ENCODE assay signal across 8 cellular contexts in genomic region chr10:124612611-124613498, GRCh38.
DNase-seq lines count a peak whose midpoint lies in the region; ATAC-seq, FAIRE-seq and TF ChIP-seq lines count a peak whose summit lies in the region.

No MANE protein-coding gene starts in this region.

- H3K9me3 ChIP-seq in OCI-LY1 (ENCODE audit: low read length) (no peaks in the 10 kb centered on the region), pancreas (no peaks in the 10 kb centered on the region)
- H3K9me3 ChIP-seq in effector memory CD4-positive, alpha-beta T cell (ENCODE audit: control insufficient read depth, low read length) = no peaks in the 10 kb centered on the region

- DNase-seq in EL (peak; percentile 14), pancreas (peak in 1 of 6 donors; percentile 57), HTR-8/SVneo (ENCODE audit: insufficient read length, low spot score) (no peak), activated gamma-delta T cell treated with Interleukin-2 at 50 U/mL for 16 hours (no peak)
- DNase-seq in effector memory CD4-positive, alpha-beta T cell = no peak
- DNase-seq in activated CD4-positive, CD25-positive, alpha-beta regulatory T cell treated with anti-CD3 and anti-CD28 coated beads, Interleukin-2, amount 50 U/mL, for 72 hours = no peak
- no peak for DNase-seq in effector CD4-positive, alpha-beta T cell

- H3K27me3 ChIP-seq in OCI-LY1 (ENCODE audit: insufficient read depth, low read length) = no peaks in the 10 kb centered on the region
- H3K27me3 ChIP-seq in effector memory CD4-positive, alpha-beta T cell (replicated peaks; ENCODE audit: control insufficient read depth, insufficient read depth, low read length, poor library complexity, severe bottlenecking) = no peaks in the 10 kb centered on the region
- H3K27me3 ChIP-seq in pancreas = no peaks in the 10 kb centered on the region

- H3K4me1 ChIP-seq in OCI-LY1 (ENCODE audit: insufficient read depth, low read length, severe bottlenecking) (peaks cover 42% of the 10 kb centered on the region), pancreas (no peaks in the 10 kb centered on the region)
- H3K4me1 ChIP-seq in effector memory CD4-positive, alpha-beta T cell (ENCODE audit: control insufficient read depth, insufficient read depth, low read length, poor library complexity, severe bottlenecking) = peaks cover 33% of the 10 kb centered on the region

- FAIRE-seq in pancreas (lab: Jason Lieb, UNC) = no peak
- FAIRE-seq in HTR-8/SVneo (lab: Jason Lieb, UNC) = no peak

- WGBS in pancreas, 2 donors = 56 to 65% methylated on average over 17 to 18 of the region's 18 CpGs

- no peaks in the 10 kb centered on the region for H3K9me2 ChIP-seq in OCI-LY1 (ENCODE audit: low read depth, low read length)

- no peaks in the 10 kb centered on the region for H4K20me1 ChIP-seq in OCI-LY1 (ENCODE audit: insufficient read depth, low read length)

- H3K27ac ChIP-seq in OCI-LY1 (ENCODE audit: low read depth, low read length, poor library complexity, severe bottlenecking) = peak overlapping the region; percentile 93
- H3K27ac ChIP-seq in effector memory CD4-positive, alpha-beta T cell (ENCODE audit: insufficient read depth, low read length, poor library complexity, severe bottlenecking) = peak overlapping the region; percentile 55
- H3K27ac ChIP-seq in pancreas = no peak overlapping the region

- no peak for TF ChIP-seq CTCF in OCI-LY1 (IDR thresholded peaks at IDR 0.05; ENCODE audit: low read length)
- TF ChIP-seq CTCF in pancreas (IDR thresholded peaks at IDR 0.05) = no peak

- H3K36me3 ChIP-seq in OCI-LY1 (ENCODE audit: insufficient read depth, low read length) (peaks cover 7% of the 10 kb centered on the region; the same call in 1 of the 2 replicates), pancreas (no peaks in the 10 kb centered on the region)
- peaks cover 9% of the 10 kb centered on the region for H3K36me3 ChIP-seq in effector memory CD4-positive, alpha-beta T cell (ENCODE audit: control insufficient read depth, insufficient read depth, low read length)

- H3K9ac ChIP-seq in OCI-LY1 (ENCODE audit: low read length) = peak overlapping the region; percentile 42; the same call in 1 of the 2 replicates

- peak overlapping the region; percentile 26; the same call in 1 of the 2 replicates for H3K4me2 ChIP-seq in OCI-LY1 (ENCODE audit: low read length)

- H3K4me3 ChIP-seq in OCI-LY1 (ENCODE audit: low read depth, low read length, poor library complexity, severe bottlenecking) (no peak overlapping the region), pancreas (no peak overlapping the region)
- H3K4me3 ChIP-seq in effector memory CD4-positive, alpha-beta T cell (ENCODE audit: insufficient read depth, low read depth, low read length, poor library complexity, severe bottlenecking) = no peak overlapping the region

- no peaks in the 10 kb centered on the region for H3K79me2 ChIP-seq in OCI-LY1 (ENCODE audit: insufficient read depth, low read length)

- no peak overlapping the region for H2AFZ ChIP-seq in OCI-LY1 (ENCODE audit: low read length)

- peak; percentile 19 to 37 (median 33) for ATAC-seq in pancreas

- H3F3A ChIP-seq in OCI-LY1 (ENCODE audit: insufficient read depth, low read length) = no peaks in the 10 kb centered on the region

- intact Hi-C loops in pancreas (cut with DNase I) = no loop called here

Comparison
In these comparisons a context has a peak if more than half of its experiments do, and no peak if none do; other contexts are left out.
1. H3K27ac ChIP-seq: peak in OCI-LY1 (single experiment) and effector memory CD4-positive, alpha-beta T cell (single experiment); none in pancreas (0 of 4).